ENCODE assay signal across 8 cellular contexts in the genomic region with DNA sequence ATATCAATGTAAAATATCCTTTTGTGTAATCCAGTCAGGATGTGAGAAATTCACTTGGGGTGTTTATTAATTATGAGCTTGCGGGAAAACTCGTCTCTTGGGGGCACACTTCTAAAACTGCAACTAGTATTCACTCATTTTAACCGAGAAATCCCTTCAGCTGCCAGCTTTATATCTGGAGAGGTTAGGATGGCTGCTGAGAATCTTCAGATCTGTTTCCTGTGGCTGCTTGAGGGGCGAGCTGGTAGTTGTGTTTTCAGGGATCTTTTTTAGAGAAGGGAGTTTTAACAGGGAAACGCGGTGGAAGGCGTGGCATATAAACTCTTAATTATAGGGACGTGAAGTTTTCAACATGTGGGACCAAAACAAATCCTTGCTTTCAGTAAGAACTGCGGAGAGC. TPM values are rescaled to one million over a fixed set of nuclear protein-coding genes. Genes with fewer than 3 reads are reported as not detected.
DNase-seq lines count a peak whose midpoint lies in the region; ATAC-seq, FAIRE-seq and TF ChIP-seq lines count a peak whose summit lies in the region.

No MANE protein-coding gene starts in this region.

- H3K4me3 Mint-ChIP-seq in activated T-helper 17 cell treated with anti-CD3 and anti-CD28 coated beads, Interleukin-2, amount 50 U/mL, for 72 hours = peak overlapping the region; percentile 92

- H3K27me3 ChIP-seq in iPS-15b (ENCODE audit: control insufficient read depth, insufficient read depth, low read length) (peaks cover 14% of the 10 kb centered on the region), small intestine (ENCODE audit: control insufficient read depth in 2 of 2, insufficient read depth in 2 of 2, low read length in 2 of 2) (no peaks in the 10 kb centered on the region)

- no peak for TF ChIP-seq CTCF in 22Rv1 (IDR thresholded peaks at IDR 0.05)

- peak; percentile 60 for DNase-seq in HCEC 1CT
- DNase-seq in small intestine = peak; percentile 24
- no peak for DNase-seq in stimulated activated CD4-positive, alpha-beta T cell treated with anti-CD3 and anti-CD28 coated beads, Interleukin-12 subunit alpha, Interleukin-12 subunit beta, amount 100 ng/mL, for 4 hours
- DNase-seq in NCI-H524 treated with DMSO at 0.1 percent for 48 hours (lab: John Stamatoyannopoulos, UW) = no peak

- no peak for ATAC-seq in activated T-helper 17 cell treated with anti-CD3 and anti-CD28 coated beads, Interleukin-2, amount 50 U/mL, for 72 hours (replicated peaks)
- ATAC-seq in GM18511 (IDR thresholded peaks at IDR 0.05; ENCODE audit: unreplicated experiment) = no peak

- H3K9ac ChIP-seq in iPS-15b (ENCODE audit: low read depth, low read length) = no peak overlapping the region

- H3K36me3 Mint-ChIP-seq in activated T-helper 17 cell treated with anti-CD3 and anti-CD28 coated beads, Interleukin-2, amount 50 U/mL, for 72 hours (ENCODE audit: low read depth) = no peaks in the 10 kb centered on the region

- no peak for FAIRE-seq in small intestine (lab: Jason Lieb, UNC)

- 2 to 3% (median 2%) methylated on average over 9 of the region's 9 CpGs for WGBS in small intestine, 3 donors

- H3K36me3 ChIP-seq in iPS-15b (ENCODE audit: control insufficient read depth, insufficient read depth, low read length) (no peaks in the 10 kb centered on the region), small intestine (ENCODE audit: control insufficient read depth in 2 of 2, insufficient read depth in 2 of 2, low read length in 2 of 2) (no peaks in the 10 kb centered on the region)

- H3K9me3 ChIP-seq in iPS-15b (ENCODE audit: control insufficient read depth, insufficient read depth, low read length) (no peaks in the 10 kb centered on the region), small intestine (ENCODE audit: control insufficient read depth, low read depth) (no peaks in the 10 kb centered on the region)

- H3K27me3 Mint-ChIP-seq in activated T-helper 17 cell treated with anti-CD3 and anti-CD28 coated beads, Interleukin-2, amount 50 U/mL, for 72 hours = peaks cover 1% of the 10 kb centered on the region

- H3K4me1 Mint-ChIP-seq in activated T-helper 17 cell treated with anti-CD3 and anti-CD28 coated beads, Interleukin-2, amount 50 U/mL, for 72 hours = peaks cover 19% of the 10 kb centered on the region

- peak overlapping the region; percentile 44 for H3K27ac Mint-ChIP-seq in activated T-helper 17 cell treated with anti-CD3 and anti-CD28 coated beads, Interleukin-2, amount 50 U/mL, for 72 hours

- H3K27ac ChIP-seq in 22Rv1 (peak overlapping the region; percentile 84), small intestine (ENCODE audit: low read depth in 1 of 2, low read length in 1 of 2) (peak overlapping the region in 1 of 2 donors; percentile 39)

- H3K4me1 ChIP-seq in iPS-15b (ENCODE audit: control insufficient read depth, insufficient read depth, low read length) = peaks cover 16% of the 10 kb centered on the region
- H3K4me1 ChIP-seq in small intestine (ENCODE audit: control insufficient read depth in 2 of 2, insufficient read depth in 1 of 2, low read depth in 1 of 2, low read length in 1 of 2) = no peaks in the 10 kb centered on the region

- no peaks in the 10 kb centered on the region for H3K9me3 Mint-ChIP-seq in activated T-helper 17 cell treated with anti-CD3 and anti-CD28 coated beads, Interleukin-2, amount 50 U/mL, for 72 hours

- H3K4me3 ChIP-seq in iPS-15b (ENCODE audit: low read depth, low read length) (peak overlapping the region; percentile 82), small intestine (ENCODE audit: low read depth in 1 of 2, low read length in 2 of 2) (peak overlapping the region in 1 of 2 donors; percentile 63)

RNA-seq across cellular contexts. Expression of a gene that starts 0.8 kb away (rescaled TPM):
- 10 to 100 TPM; 13.8 to 21.8 TPM for total RNA-seq in activated T-helper 17 cell treated with anti-CD3 and anti-CD28 coated beads, Interleukin-2, amount 50 U/mL, for 72 hours
- polyA plus RNA-seq in small intestine = 10 to 100 TPM in 1 of 3 donors, 1 to 10 TPM in 2; 4.9 to 16.1 (median 9.2) TPM

Comparison
In these comparisons a context has a peak if more than half of its experiments do, and no peak if none do; other contexts are left out.
1. DNase-seq: peak in HCEC 1CT (single experiment) and small intestine (single experiment); none in stimulated activated CD4-positive, alpha-beta T cell treated with anti-CD3 and anti-CD28 coated beads, Interleukin-12 subunit alpha, Interleukin-12 subunit beta, amount 100 ng/mL, for 4 hours (single experiment) and NCI-H524 treated with DMSO at 0.1 percent for 48 hours (single experiment).